Comparison of ENCODE assay signal across 1 cellular context in the genomic region with DNA sequence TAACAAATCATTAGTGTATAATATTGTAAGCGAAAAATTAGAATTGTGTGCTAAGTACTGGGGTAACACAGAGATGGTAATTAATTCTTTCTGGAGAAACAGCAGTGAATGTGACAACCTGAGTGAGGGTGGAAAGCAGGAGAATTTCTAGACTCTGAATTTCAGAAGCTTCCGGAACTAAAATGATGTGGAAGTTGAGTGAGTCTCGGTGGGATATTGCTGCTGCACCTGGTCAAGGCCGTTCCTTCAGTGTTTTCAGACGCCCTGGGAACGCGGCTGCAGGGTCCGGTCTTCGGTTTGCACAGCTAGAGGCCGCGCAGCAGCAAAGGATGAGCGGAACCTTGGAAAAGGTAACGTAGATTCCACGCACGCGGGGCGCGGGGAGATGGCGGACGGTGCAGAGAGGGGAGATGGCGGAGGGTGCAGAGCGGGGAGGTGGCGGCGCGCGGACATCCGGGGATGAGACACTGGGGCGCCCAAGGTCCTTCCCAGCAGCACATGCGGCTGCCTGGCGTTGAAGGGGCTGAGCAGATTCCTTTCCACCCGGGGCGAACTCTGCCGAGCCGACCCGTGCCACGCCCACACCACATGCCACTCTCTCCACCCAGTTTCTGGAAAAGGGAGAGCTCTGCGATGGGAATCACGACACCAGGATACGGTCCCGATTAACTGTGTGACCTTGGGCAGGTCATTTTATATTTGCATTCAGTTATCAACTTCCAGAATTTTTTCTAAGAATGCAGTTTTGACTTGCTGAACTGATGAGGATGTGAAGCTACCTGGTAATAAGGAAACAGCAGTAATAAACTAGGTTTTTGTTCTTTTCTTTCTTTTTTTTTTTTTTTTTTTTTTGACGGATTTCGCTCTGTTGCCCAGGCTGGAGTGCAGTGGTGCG.
A peak's percentile ranks its signal among the peaks of the same experiment; 100 is the strongest.
TF ChIP-seq lines count a peak whose summit lies in the region.

A gene (plus strand): TSS at position 232 of the 895 bp plus-strand sequence. CDS start 98 bp downstream, at position 330.

TF ChIP-seq in GM12878, 131 proteins besides CTCF, POLR2A, EP300 and RAD21 (continued from another document):
- TF ChIP-seq, protein P1, sequence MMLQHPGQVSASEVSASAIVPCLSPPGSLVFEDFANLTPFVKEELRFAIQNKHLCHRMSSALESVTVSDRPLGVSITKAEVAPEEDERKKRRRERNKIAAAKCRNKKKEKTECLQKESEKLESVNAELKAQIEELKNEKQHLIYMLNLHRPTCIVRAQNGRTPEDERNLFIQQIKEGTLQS (IDR thresholded peaks at IDR 0.05; ENCODE audit: borderline replicate concordance, extremely low read depth, low read depth, low read length): no peak
- peak; percentile 73; the same call in 1 of the 2 replicates for TF ChIP-seq CBX5 (IDR thresholded peaks at IDR 0.05; ENCODE audit: low read depth)
- TF ChIP-seq IKZF1 (conservative IDR thresholded peaks at IDR 0.05): peak; percentile 92
- TF ChIP-seq, protein P2, sequence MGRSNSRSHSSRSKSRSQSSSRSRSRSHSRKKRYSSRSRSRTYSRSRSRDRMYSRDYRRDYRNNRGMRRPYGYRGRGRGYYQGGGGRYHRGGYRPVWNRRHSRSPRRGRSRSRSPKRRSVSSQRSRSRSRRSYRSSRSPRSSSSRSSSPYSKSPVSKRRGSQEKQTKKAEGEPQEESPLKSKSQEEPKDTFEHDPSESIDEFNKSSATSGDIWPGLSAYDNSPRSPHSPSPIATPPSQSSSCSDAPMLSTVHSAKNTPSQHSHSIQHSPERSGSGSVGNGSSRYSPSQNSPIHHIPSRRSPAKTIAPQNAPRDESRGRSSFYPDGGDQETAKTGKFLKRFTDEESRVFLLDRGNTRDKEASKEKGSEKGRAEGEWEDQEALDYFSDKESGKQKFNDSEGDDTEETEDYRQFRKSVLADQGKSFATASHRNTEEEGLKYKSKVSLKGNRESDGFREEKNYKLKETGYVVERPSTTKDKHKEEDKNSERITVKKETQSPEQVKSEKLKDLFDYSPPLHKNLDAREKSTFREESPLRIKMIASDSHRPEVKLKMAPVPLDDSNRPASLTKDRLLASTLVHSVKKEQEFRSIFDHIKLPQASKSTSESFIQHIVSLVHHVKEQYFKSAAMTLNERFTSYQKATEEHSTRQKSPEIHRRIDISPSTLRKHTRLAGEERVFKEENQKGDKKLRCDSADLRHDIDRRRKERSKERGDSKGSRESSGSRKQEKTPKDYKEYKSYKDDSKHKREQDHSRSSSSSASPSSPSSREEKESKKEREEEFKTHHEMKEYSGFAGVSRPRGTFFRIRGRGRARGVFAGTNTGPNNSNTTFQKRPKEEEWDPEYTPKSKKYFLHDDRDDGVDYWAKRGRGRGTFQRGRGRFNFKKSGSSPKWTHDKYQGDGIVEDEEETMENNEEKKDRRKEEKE (IDR thresholded peaks at IDR 0.05): no peak
- peak; percentile 81 for TF ChIP-seq SMAD5 (IDR thresholded peaks at IDR 0.05; ENCODE audit: low read depth)
- TF ChIP-seq TCF12 (IDR thresholded peaks at IDR 0.05; ENCODE audit: low read depth, low read length): no peak; the same call in 1 of the 2 replicates
- no peak for TF ChIP-seq CHD4 (IDR thresholded peaks at IDR 0.05)
- TF ChIP-seq BACH1 (IDR thresholded peaks at IDR 0.05; ENCODE audit: borderline replicate concordance): peak; percentile 51; the same call in 1 of the 2 replicates
- TF ChIP-seq EGR1 (IDR thresholded peaks at IDR 0.05; ENCODE audit: borderline replicate concordance in 1 of 2, low read depth in 2 of 2, low read length in 2 of 2): peak in 1 of 2 experiments; percentile 21; a peak in 1 of 3 replicates
- TF ChIP-seq HDAC2 (IDR thresholded peaks at IDR 0.05): peak; percentile 93
- TF ChIP-seq POU2F2 (IDR thresholded peaks at IDR 0.05; ENCODE audit: borderline replicate concordance, low read depth, low read length): peak; percentile 44; the same call in 1 of the 3 replicates
- TF ChIP-seq EZH2 (IDR thresholded peaks at IDR 0.05; ENCODE audit: borderline replicate concordance, control insufficient read depth, low read depth, low read length): no peak
- TF ChIP-seq LARP7 (IDR thresholded peaks at IDR 0.05): peak; percentile 97
- peak; percentile 99 for TF ChIP-seq NBN (IDR thresholded peaks at IDR 0.05)
- TF ChIP-seq, protein P3, sequence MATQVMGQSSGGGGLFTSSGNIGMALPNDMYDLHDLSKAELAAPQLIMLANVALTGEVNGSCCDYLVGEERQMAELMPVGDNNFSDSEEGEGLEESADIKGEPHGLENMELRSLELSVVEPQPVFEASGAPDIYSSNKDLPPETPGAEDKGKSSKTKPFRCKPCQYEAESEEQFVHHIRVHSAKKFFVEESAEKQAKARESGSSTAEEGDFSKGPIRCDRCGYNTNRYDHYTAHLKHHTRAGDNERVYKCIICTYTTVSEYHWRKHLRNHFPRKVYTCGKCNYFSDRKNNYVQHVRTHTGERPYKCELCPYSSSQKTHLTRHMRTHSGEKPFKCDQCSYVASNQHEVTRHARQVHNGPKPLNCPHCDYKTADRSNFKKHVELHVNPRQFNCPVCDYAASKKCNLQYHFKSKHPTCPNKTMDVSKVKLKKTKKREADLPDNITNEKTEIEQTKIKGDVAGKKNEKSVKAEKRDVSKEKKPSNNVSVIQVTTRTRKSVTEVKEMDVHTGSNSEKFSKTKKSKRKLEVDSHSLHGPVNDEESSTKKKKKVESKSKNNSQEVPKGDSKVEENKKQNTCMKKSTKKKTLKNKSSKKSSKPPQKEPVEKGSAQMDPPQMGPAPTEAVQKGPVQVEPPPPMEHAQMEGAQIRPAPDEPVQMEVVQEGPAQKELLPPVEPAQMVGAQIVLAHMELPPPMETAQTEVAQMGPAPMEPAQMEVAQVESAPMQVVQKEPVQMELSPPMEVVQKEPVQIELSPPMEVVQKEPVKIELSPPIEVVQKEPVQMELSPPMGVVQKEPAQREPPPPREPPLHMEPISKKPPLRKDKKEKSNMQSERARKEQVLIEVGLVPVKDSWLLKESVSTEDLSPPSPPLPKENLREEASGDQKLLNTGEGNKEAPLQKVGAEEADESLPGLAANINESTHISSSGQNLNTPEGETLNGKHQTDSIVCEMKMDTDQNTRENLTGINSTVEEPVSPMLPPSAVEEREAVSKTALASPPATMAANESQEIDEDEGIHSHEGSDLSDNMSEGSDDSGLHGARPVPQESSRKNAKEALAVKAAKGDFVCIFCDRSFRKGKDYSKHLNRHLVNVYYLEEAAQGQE (IDR thresholded peaks at IDR 0.05; ENCODE audit: low read depth, low read length): no peak
- no peak for TF ChIP-seq YBX1 (IDR thresholded peaks at IDR 0.05)
- TF ChIP-seq, protein P4, sequence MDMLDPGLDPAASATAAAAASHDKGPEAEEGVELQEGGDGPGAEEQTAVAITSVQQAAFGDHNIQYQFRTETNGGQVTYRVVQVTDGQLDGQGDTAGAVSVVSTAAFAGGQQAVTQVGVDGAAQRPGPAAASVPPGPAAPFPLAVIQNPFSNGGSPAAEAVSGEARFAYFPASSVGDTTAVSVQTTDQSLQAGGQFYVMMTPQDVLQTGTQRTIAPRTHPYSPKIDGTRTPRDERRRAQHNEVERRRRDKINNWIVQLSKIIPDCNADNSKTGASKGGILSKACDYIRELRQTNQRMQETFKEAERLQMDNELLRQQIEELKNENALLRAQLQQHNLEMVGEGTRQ (IDR thresholded peaks at IDR 0.05; ENCODE audit: borderline replicate concordance, low read depth, low read length): no peak; the same call in 1 of the 2 replicates
- TF ChIP-seq NFXL1 (IDR thresholded peaks at IDR 0.05; ENCODE audit: borderline replicate concordance): no peak
- TF ChIP-seq FOXM1 (IDR thresholded peaks at IDR 0.05; ENCODE audit: low read depth, low read length): 0 out of 2 replicates have a peak, but pooled peaks have one; percentile 18
- TF ChIP-seq RFX5 (IDR thresholded peaks at IDR 0.05; ENCODE audit: low read depth, low read length): no peak
- no peak for TF ChIP-seq ZZZ3 (IDR thresholded peaks at IDR 0.05; ENCODE audit: control insufficient read depth, insufficient read length, low read depth)
- no peak for TF ChIP-seq FOS (IDR thresholded peaks at IDR 0.05; ENCODE audit: borderline replicate concordance, extremely low read depth, insufficient read length)
- peak; percentile 77 for TF ChIP-seq FOXK2 (IDR thresholded peaks at IDR 0.05)
- peak; percentile 94 for TF ChIP-seq TAF1 (IDR thresholded peaks at IDR 0.05; ENCODE audit: borderline replicate concordance, low read depth, low read length)
- TF ChIP-seq POLR2AphosphoS5 (IDR thresholded peaks at IDR 0.05; ENCODE audit: low read length): peak; percentile 92
- TF ChIP-seq PAX8 (IDR thresholded peaks at IDR 0.05): peak; percentile 57
- TF ChIP-seq HDAC6 (IDR thresholded peaks at IDR 0.05; ENCODE audit: unreplicated experiment): no peak
- peak; percentile 94 for TF ChIP-seq WRNIP1 (IDR thresholded peaks at IDR 0.05; ENCODE audit: borderline replicate concordance, low read depth, low read length)
- no peak for TF ChIP-seq NRF1 (conservative IDR thresholded peaks at IDR 0.05; ENCODE audit: low read depth, low read length)
TF ChIP-seq in GM12878: peak in this region for 80.
